8 cellular contexts compared by ENCODE assay signal in the genomic region with DNA sequence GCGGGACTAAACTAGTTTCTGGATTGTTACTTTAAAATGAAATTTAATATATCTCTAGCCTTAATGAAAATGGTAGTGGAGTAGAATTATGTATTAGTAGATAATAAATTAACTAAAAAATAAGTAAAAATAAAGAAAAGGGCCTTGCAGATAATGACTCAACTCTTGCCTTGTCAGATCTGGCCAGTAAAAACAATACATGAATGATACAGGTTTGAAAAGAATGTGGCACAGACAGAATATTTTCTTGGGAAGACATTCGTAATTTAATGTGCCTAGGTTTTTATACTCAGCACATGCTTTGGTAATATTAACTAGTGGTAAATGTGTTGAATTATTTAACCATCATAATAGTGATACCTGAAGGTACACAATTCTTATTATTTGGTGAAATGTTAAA. TPM values are rescaled to one million over a fixed set of nuclear protein-coding genes. Genes with fewer than 3 reads are reported as not detected.
A peak's percentile ranks its signal among the peaks of the same experiment; 100 is the strongest.
DNase-seq lines count a peak whose midpoint lies in the region; ATAC-seq and TF ChIP-seq lines count a peak whose summit lies in the region.

No MANE protein-coding gene starts in this region.

- H3K4me1 Mint-ChIP-seq in Caco-2 (ENCODE audit: low read depth, unreplicated experiment) = no peaks in the 10 kb centered on the region

- H3K4me3 ChIP-seq in Caco-2 (ENCODE audit: low read depth, low read length) (no peak overlapping the region), choroid plexus epithelial cell (ENCODE audit: low read depth, low read length) (no peak overlapping the region), muscle layer of duodenum (ENCODE audit: low read depth in 1 of 2, low read length in 2 of 2) (no peak overlapping the region)

- H3K4me1 ChIP-seq in Caco-2 = peaks cover 13% of the 10 kb centered on the region
- peaks cover 5 to 29% of the 10 kb centered on the region in 2 donors for H3K4me1 ChIP-seq in muscle layer of duodenum (ENCODE audit: control insufficient read depth in 1 of 2, insufficient read depth in 2 of 2, low read length in 2 of 2)

- peak overlapping the region; percentile 28 for H3K27ac Mint-ChIP-seq in Caco-2 (ENCODE audit: unreplicated experiment)

- no peaks in the 10 kb centered on the region for H3K9me3 Mint-ChIP-seq in Caco-2 (ENCODE audit: unreplicated experiment)

- peak overlapping the region; percentile 65 for H3K27ac ChIP-seq in muscle layer of duodenum (ENCODE audit: low read length)

- H3K27me3 Mint-ChIP-seq in Caco-2 (ENCODE audit: insufficient read depth, unreplicated experiment) = no peaks in the 10 kb centered on the region

- BruUV-seq in Caco-2 (replicated peaks; lab: Mats Ljungman, UMichigan) = no TSS peak

- H3K36me3 Mint-ChIP-seq in Caco-2 (ENCODE audit: insufficient read depth, unreplicated experiment) = peaks cover 5% of the 10 kb centered on the region

- H3K9me3 ChIP-seq in Caco-2 (no peaks in the 10 kb centered on the region), muscle layer of duodenum (ENCODE audit: control insufficient read depth in 1 of 2, low read length in 2 of 2) (peaks cover 0 to 1% of the 10 kb centered on the region in 2 donors)

- POLR2A ChIA-PET in Caco-2 (lab: Charles Lee) = interaction anchor here (1.0 to 1.4 kb wide), 2 partner anchors 9 to 28 kb away, joined by 9 to 10 read pairs; partner anchors contain the start of gene ATF7IP

- H3K36me3 ChIP-seq in Caco-2 (ENCODE audit: control insufficient read depth, insufficient read depth, low read length) = no peaks in the 10 kb centered on the region; the same call in 1 of the 2 replicates
- H3K36me3 ChIP-seq in muscle layer of duodenum (ENCODE audit: control insufficient read depth in 1 of 2, insufficient read depth in 2 of 2, low read length in 2 of 2) = no peaks in the 10 kb centered on the region

- CTCF ChIA-PET in Caco-2 (lab: Charles Lee) = interaction anchor here (1.0 to 1.3 kb wide), 2 partner anchors 9 to 28 kb away, joined by 3 to 8 read pairs; partner anchors contain the start of gene ATF7IP

- H3K4me3 Mint-ChIP-seq in Caco-2 (ENCODE audit: unreplicated experiment) = no peak overlapping the region

- H3K27me3 ChIP-seq in Caco-2 (replicated peaks; ENCODE audit: control insufficient read depth, insufficient read depth, low read length) (no peaks in the 10 kb centered on the region), muscle layer of duodenum (ENCODE audit: low read depth, low read length) (no peaks in the 10 kb centered on the region)

- intact Hi-C loops in Caco-2 (cut with micrococcal nuclease; ENCODE audit: unreplicated experiment) = loop anchor here (1.0 kb wide), 1 partner anchor 8 kb away; no protein-coding TSS in a partner anchor

- ATAC-seq in HG03460 (IDR thresholded peaks at IDR 0.05; ENCODE audit: unreplicated experiment) (no peak), HG02938 (IDR thresholded peaks at IDR 0.05; ENCODE audit: unreplicated experiment) (no peak)

- DNase-seq in Caco-2 (no peak), NCI-H526 treated with DMSO at 0.1 percent for 48 hours (lab: John Stamatoyannopoulos, UW) (peak; percentile 72), choroid plexus epithelial cell (ENCODE audit: low read depth) (peak; percentile 56), COR-L47 (lab: John Stamatoyannopoulos, UW) (no peak), mucosa of gallbladder (ENCODE audit: low spot score) (no peak)

- no peak for TF ChIP-seq CTCF in Caco-2 (IDR thresholded peaks at IDR 0.05; ENCODE audit: insufficient read depth in 1 of 2, low read depth in 1 of 2, low read length in 1 of 2, severe bottlenecking in 1 of 2, unreplicated experiment in 1 of 2)
- TF ChIP-seq CTCF in choroid plexus epithelial cell (conservative IDR thresholded peaks at IDR 0.05; ENCODE audit: low read depth, low read length) = no peak

RNA-seq across cellular contexts. Expression of gene ATF7IP, which starts 28.3 kb away (rescaled TPM):
- total RNA-seq in Caco-2 (2022) (98.3 and 107 TPM in 2 replicates), mucosa of gallbladder (70.6 TPM)

Comparison
In these comparisons a context has a peak if more than half of its experiments do, and no peak if none do; other contexts are left out.
1. DNase-seq: peak in NCI-H526 treated with DMSO at 0.1 percent for 48 hours (single experiment) and choroid plexus epithelial cell (single experiment); none in Caco-2 (0 of 2), COR-L47 (single experiment) and mucosa of gallbladder (single experiment).